In the genomic region with DNA sequence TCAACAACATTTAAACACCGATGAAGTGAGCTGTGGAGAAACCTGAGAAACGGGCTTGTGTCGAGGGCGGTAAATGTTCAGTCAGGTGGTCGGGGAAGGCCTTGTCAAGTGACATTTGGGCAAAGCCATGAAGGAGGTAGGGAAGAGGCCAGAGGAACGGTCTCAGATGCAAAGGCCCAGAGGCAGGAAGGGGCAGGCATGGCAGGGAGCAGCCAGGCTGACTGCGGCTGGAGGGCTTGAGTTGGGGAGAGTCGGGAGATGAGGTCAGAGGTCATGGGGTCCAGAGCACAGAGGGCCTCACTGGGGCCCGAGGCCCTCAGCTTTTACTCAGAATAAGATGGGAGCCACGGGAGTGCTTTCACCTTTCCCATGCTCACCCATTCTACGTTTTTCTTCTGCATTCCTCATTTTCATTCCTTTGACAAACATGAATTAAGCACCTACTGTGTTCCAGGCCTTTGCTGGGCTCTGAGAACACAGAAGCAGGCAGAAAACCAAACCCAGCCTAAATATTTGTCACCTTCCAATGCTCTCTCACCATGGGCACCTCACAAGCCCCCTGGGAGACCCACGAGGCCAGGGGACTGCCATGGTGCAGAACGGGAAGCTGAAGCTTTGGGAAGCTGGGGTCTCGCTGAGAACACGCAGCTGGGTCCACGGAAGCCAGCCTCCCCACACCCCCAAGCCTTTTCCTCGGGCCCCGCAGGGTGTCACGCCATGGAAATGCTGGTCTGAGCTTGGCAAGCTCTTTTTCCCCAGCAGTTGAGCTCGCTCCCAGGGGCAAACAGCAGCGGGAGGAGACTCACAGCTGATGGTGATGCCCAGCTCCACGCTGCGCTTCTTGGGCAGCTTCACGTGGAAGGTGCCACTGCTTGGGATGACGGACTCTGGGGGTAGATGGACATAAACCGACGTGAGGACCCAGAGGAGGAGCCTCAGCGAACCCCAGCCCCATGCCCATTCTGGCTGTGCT, we compare ENCODE assay signal across 33 cellular contexts. TPM values are rescaled to one million over a fixed set of nuclear protein-coding genes. Genes with fewer than 3 reads are reported as not detected.
DNase-seq lines count a peak whose midpoint lies in the region; ATAC-seq and TF ChIP-seq lines count a peak whose summit lies in the region.
"Had no signal": no experiment of that assay in that cellular context is flagged by ENCODE, and none has a peak within 500 bp of the region (broad histone marks: within the 10 kb centered on the region; RNA-seq: fewer than 3 reads in every experiment).

No MANE protein-coding gene starts in this region.

- H3K27ac ChIP-seq in right atrium auricular region (peak overlapping the region; percentile 13 to 48), neural progenitor cell (no peak overlapping the region), upper lobe of right lung (no peak overlapping the region)
- H3K27ac ChIP-seq: 22Rv1, cardiac muscle cell, esophagus muscularis mucosa, left lung, pancreas, RWPE1, SK-N-MC, testis, vagina had no signal

- ATAC-seq in left cardiac atrium (no peak), upper lobe of right lung (no peak), HG02763 (IDR thresholded peaks at IDR 0.05; ENCODE audit: unreplicated experiment) (no peak)
- ATAC-seq: activated CD4-positive, alpha-beta T cell treated with anti-CD3 and anti-CD28 coated beads for 36 hours; activated naive CD4-positive, alpha-beta T cell treated with anti-CD3 and anti-CD28 coated beads, Interleukin-2, amount 50 U/mL, for 72 hours; effector memory CD8-positive, alpha-beta T cell; left lung; pancreas had no signal

- no peaks in the 10 kb centered on the region for H3K36me3 Mint-ChIP-seq in neural progenitor cell
- H3K36me3 Mint-ChIP-seq: activated naive CD4-positive, alpha-beta T cell treated with anti-CD3 and anti-CD28 coated beads, Interleukin-2, amount 50 U/mL, for 72 hours; CD14-positive monocyte; mesothelial cell of epicardium; naive B cell had no signal

- no peak for TF ChIP-seq CTCF in right atrium auricular region (IDR thresholded peaks at IDR 0.05)
- no peak for TF ChIP-seq CTCF in neural progenitor cell (IDR thresholded peaks at IDR 0.05)
- TF ChIP-seq CTCF in upper lobe of right lung (IDR thresholded peaks at IDR 0.05) = no peak

- H3K9ac ChIP-seq in neural progenitor cell = no peak overlapping the region

- H3K27me3 ChIP-seq in right atrium auricular region (no peaks in the 10 kb centered on the region), neural progenitor cell (no peaks in the 10 kb centered on the region), upper lobe of right lung (no peaks in the 10 kb centered on the region)
- H3K27me3 ChIP-seq: cardiac muscle cell, left lung, pancreas, testis, vagina had no signal

- H3K4me1 ChIP-seq in right atrium auricular region (peaks cover 0 to 11% of the 10 kb centered on the region in 2 donors), neural progenitor cell (no peaks in the 10 kb centered on the region), upper lobe of right lung (no peaks in the 10 kb centered on the region)
- H3K4me1 ChIP-seq: HAP-1, left lung, pancreas had no signal

- H3K27me3 Mint-ChIP-seq in neural progenitor cell (ENCODE audit: insufficient read depth, low read depth) = peaks cover 10% of the 10 kb centered on the region
- H3K27me3 Mint-ChIP-seq: activated CD4-positive, alpha-beta T cell treated with anti-CD3 and anti-CD28 coated beads for 36 hours had no signal

- H3K36me3 ChIP-seq in right atrium auricular region (peaks cover 7% of the 10 kb centered on the region), neural progenitor cell (no peaks in the 10 kb centered on the region), upper lobe of right lung (no peaks in the 10 kb centered on the region)
- H3K36me3 ChIP-seq: cardiac muscle cell, HAP-1, left lung, pancreas, vagina had no signal

- no peaks in the 10 kb centered on the region for H3F3A ChIP-seq in neural progenitor cell (ENCODE audit: low read depth)

- H3K4me3 ChIP-seq in right atrium auricular region = no peak overlapping the region
- no peak overlapping the region for H3K4me3 ChIP-seq in neural progenitor cell
- H3K4me3 ChIP-seq in upper lobe of right lung = no peak overlapping the region
- H3K4me3 ChIP-seq: cardiac muscle cell, esophagus muscularis mucosa, HAP-1, left lung, pancreas, SK-N-MC, testis, vagina had no signal

- H3K79me2 ChIP-seq in neural progenitor cell (ENCODE audit: low read depth) = no peaks in the 10 kb centered on the region

- H3K9me3 ChIP-seq in right atrium auricular region (no peaks in the 10 kb centered on the region), neural progenitor cell (ENCODE audit: low read depth) (no peaks in the 10 kb centered on the region), upper lobe of right lung (no peaks in the 10 kb centered on the region)
- H3K9me3 ChIP-seq: esophagus muscularis mucosa, HAP-1, left lung, pancreas, testis, vagina had no signal

- H3K4me1 Mint-ChIP-seq in neural progenitor cell = peaks cover 9% of the 10 kb centered on the region
- H3K4me1 Mint-ChIP-seq: CD14-positive monocyte, mesothelial cell of epicardium had no signal

- no peak overlapping the region for H3K4me2 ChIP-seq in neural progenitor cell

- no peak overlapping the region for H2AFZ ChIP-seq in neural progenitor cell (replicated peaks)

- H4K20me1 ChIP-seq in neural progenitor cell (ENCODE audit: low read depth) = no peaks in the 10 kb centered on the region

- peak overlapping the region; percentile 15 for H3K4me3 Mint-ChIP-seq in neural progenitor cell
- H3K4me3 Mint-ChIP-seq: activated CD4-positive, alpha-beta T cell treated with anti-CD3 and anti-CD28 coated beads for 36 hours; activated T-helper 1 cell treated with anti-CD3 and anti-CD28 coated beads, Interleukin-12 subunit alpha, Interleukin-12 subunit beta, Interleukin-2, Interleukin-4 antibody, amounts not matched to agents 30 ng/mL and 10 ng/mL and 1 ng/mL, durations not matched to agents 14 hours and 24 hours and 36 hours; CD14-positive monocyte; effector memory CD8-positive, alpha-beta T cell; mesothelial cell of epicardium; naive B cell had no signal

- DNase-seq in NCI-H2227 (lab: John Stamatoyannopoulos, UW; ENCODE audit: unreplicated experiment) (peak; percentile 65), NCI-H2227 treated with DMSO at 0.1 percent for 48 hours (lab: John Stamatoyannopoulos, UW) (no peak), right atrium auricular region (ENCODE audit: low spot score) (no peak), left cardiac atrium (no peak), neural progenitor cell (ENCODE audit: low spot score) (no peak), upper lobe of right lung (peak; percentile 57), putamen (ENCODE audit: low spot score) (no peak)
- DNase-seq: activated CD4-positive, alpha-beta T cell treated with anti-CD3 and anti-CD28 coated beads for 36 hours; cortex of kidney; DMS79 treated with DMSO at 0.1 percent for 48 hours; effector memory CD8-positive, alpha-beta T cell; foreskin melanocyte; GF-D8; hypothalamus; left lung; naive B cell; NCI-H1436; pancreas; stimulated activated naive CD4-positive, alpha-beta T cell treated with Interleukin-2 at 50 U/mL for 16 hours; testis had no signal

- no peaks in the 10 kb centered on the region for H3K9me3 Mint-ChIP-seq in neural progenitor cell
- H3K9me3 Mint-ChIP-seq: activated naive CD4-positive, alpha-beta T cell treated with anti-CD3 and anti-CD28 coated beads, Interleukin-2, amount 50 U/mL, for 72 hours; activated T-helper 1 cell treated with anti-CD3 and anti-CD28 coated beads, Interleukin-12 subunit alpha, Interleukin-12 subunit beta, Interleukin-2, Interleukin-4 antibody, amounts not matched to agents 30 ng/mL and 10 ng/mL and 1 ng/mL, durations not matched to agents 14 hours and 24 hours and 36 hours; effector memory CD8-positive, alpha-beta T cell had no signal

- peak overlapping the region; percentile 65 for H3K27ac Mint-ChIP-seq in neural progenitor cell
- H3K27ac Mint-ChIP-seq: activated CD4-positive, alpha-beta T cell treated with anti-CD3 and anti-CD28 coated beads for 36 hours; activated T-helper 1 cell treated with anti-CD3 and anti-CD28 coated beads, Interleukin-12 subunit alpha, Interleukin-12 subunit beta, Interleukin-2, Interleukin-4 antibody, amounts not matched to agents 30 ng/mL and 10 ng/mL and 1 ng/mL, durations not matched to agents 14 hours and 24 hours and 36 hours; effector memory CD8-positive, alpha-beta T cell; mesothelial cell of epicardium had no signal

- intact Hi-C loops in left cardiac atrium (cut with DNase I) (loop anchor here (5.0 to 10.0 kb wide), 2 partner anchors 35 to 113 kb away; no protein-coding TSS in a partner anchor), upper lobe of right lung (cut with DNase I) (no loop called here)

RNA-seq across cellular contexts. Expression of gene GRIP2, which starts 27.9 kb away (rescaled TPM):
- 10 to 100 TPM in 1 of 2 donors, 1 to 10 TPM in 1; 7.1 to 13.2 TPM for total RNA-seq in right atrium auricular region
- total RNA-seq in left cardiac atrium = 10 to 100 TPM; 18.2 to 19.8 TPM
- 0.25 TPM in 1 of 2 replicates, not detected in the other for total RNA-seq in neural progenitor cell (ENCODE audit: low replicate concordance)
- total RNA-seq in upper lobe of right lung = 0.52 TPM
- total RNA-seq: activated CD4-positive, alpha-beta T cell treated with anti-CD3 and anti-CD28 coated beads for 36 hours; activated naive CD4-positive, alpha-beta T cell treated with anti-CD3 and anti-CD28 coated beads, Interleukin-2, amount 50 U/mL, for 72 hours; activated T-helper 1 cell treated with anti-CD3 and anti-CD28 coated beads, Interleukin-12 subunit alpha, Interleukin-12 subunit beta, Interleukin-2, Interleukin-4 antibody, amounts not matched to agents 30 ng/mL and 10 ng/mL and 1 ng/mL, durations not matched to agents 14 hours and 24 hours and 36 hours; OCI-LY7 had no signal

Comparison
In these comparisons a context has a peak if more than half of its experiments do, and no peak if none do; other contexts are left out.
1. DNase-seq: peak in NCI-H2227 (single experiment) and upper lobe of right lung (single experiment); none in NCI-H2227 treated with DMSO at 0.1 percent for 48 hours (single experiment), right atrium auricular region (single experiment), left cardiac atrium (single experiment), neural progenitor cell (single experiment) and putamen (single experiment).
2. H3K27ac ChIP-seq: peak in right atrium auricular region (2 of 2); none in neural progenitor cell (single experiment) and upper lobe of right lung (single experiment).